ENCODE assay signal across 21 cellular contexts in genomic region chr10:31823358-31823757, GRCh38.
"Had no signal": no experiment of that assay in that cellular context is flagged by ENCODE, and none has a peak within 500 bp of the region (broad histone marks: within the 10 kb centered on the region; RNA-seq: fewer than 3 reads in every experiment).

No MANE protein-coding gene starts in this region.

- H3K9me3 ChIP-seq: SJCRH30 had no signal

- H3K4me3 Mint-ChIP-seq: IgD-negative memory B cell had no signal

- H3K27me3 Mint-ChIP-seq: IgD-negative memory B cell had no signal

- H3K27me3 ChIP-seq: SJCRH30 had no signal

- H3K27ac ChIP-seq: KMS-11, SJCRH30 had no signal

- DNase-seq: Kasumi-1, MM.1S, NCI-H1092 treated with DMSO at 0.1 percent for 48 hours, NCI-H1436, NCI-H187, NCI-H2029, NCI-H2081 treated with DMSO at 0.1 percent for 48 hours, NCI-H2171, NCI-H226, NCI-H446, NCI-H510A, NCI-H524 treated with DMSO at 0.1 percent for 48 hours, NCI-H69, NCI-H774, RPMI8226, SHP77 treated with DMSO at 0.1 percent for 48 hours, SJCRH30 had no signal

- ATAC-seq: SK-N-SH treated with all-trans-retinoic acid at 6 μM for 48 hours had no signal

- H3K36me3 ChIP-seq: SJCRH30 had no signal

- H3K4me3 ChIP-seq: K562, SJCRH30 had no signal

- H3K27ac Mint-ChIP-seq: IgD-negative memory B cell had no signal

- H3K9me3 Mint-ChIP-seq: IgD-negative memory B cell had no signal

- H3K4me1 Mint-ChIP-seq: IgD-negative memory B cell had no signal
